In genomic region chr10:105085980-105086379, GRCh38 we compare ENCODE assay signal across 1 cellular context.
TF ChIP-seq lines count a peak whose summit lies in the region.

No MANE protein-coding gene starts in this region.

TF ChIP-seq in HepG2, 621 proteins besides CTCF, POLR2A, EP300 and RAD21 (continued from another document):
- TF ChIP-seq USF2 (IDR thresholded peaks at IDR 0.05; ENCODE audit: low read depth, low read length) (peak; percentile 86), USF2 (CRISPR knock-in tag; IDR thresholded peaks at IDR 0.05; ENCODE audit: borderline replicate concordance) (no peak), POLR2AphosphoS5 (IDR thresholded peaks at IDR 0.05; ENCODE audit: low read depth, low read length) (no peak), ZNF20 (CRISPR knock-in tag; IDR thresholded peaks at IDR 0.05) (no peak), RAD51 (IDR thresholded peaks at IDR 0.05; ENCODE audit: borderline replicate concordance) (peak; percentile 85; the same call in 1 of the 2 replicates)
